1 cellular context compared by ENCODE assay signal in genomic region chr12:75831413-75831812, GRCh38.
A peak's percentile ranks its signal among the peaks of the same experiment; 100 is the strongest.
TF ChIP-seq lines count a peak whose summit lies in the region.

No MANE protein-coding gene starts in this region.

TF ChIP-seq in K562, 482 proteins besides CTCF, POLR2A, EP300 and RAD21 (continued from another document and continues in another):
- TF ChIP-seq ZNF518B (CRISPR knock-in tag; IDR thresholded peaks at IDR 0.05) (no peak), TRIM24 (IDR thresholded peaks at IDR 0.05) (peak in 1 of 2 experiments; percentile 26; a peak in 2 of 4 replicates), HDAC2 (IDR thresholded peaks at IDR 0.05) (0 out of 2 replicates have a peak, but pooled peaks have one; percentile 39), ZNF146 (CRISPR knock-in tag; IDR thresholded peaks at IDR 0.05; ENCODE audit: unreplicated experiment) (no peak), TARDBP (IDR thresholded peaks at IDR 0.05) (no peak), ELF4 (CRISPR knock-in tag; IDR thresholded peaks at IDR 0.05) (no peak), RBFOX2 (IDR thresholded peaks at IDR 0.05; ENCODE audit: low read depth, low read length) (no peak), RB1 (IDR thresholded peaks at IDR 0.05; ENCODE audit: low read depth) (no peak), MAFF (IDR thresholded peaks at IDR 0.05; ENCODE audit: low read length) (no peak; the same call in 1 of the 2 replicates), CGGBP1 (CRISPR knock-in tag; IDR thresholded peaks at IDR 0.05) (no peak), E2F6 (IDR thresholded peaks at IDR 0.05; ENCODE audit: borderline replicate concordance in 1 of 2, extremely low read depth in 1 of 2, insufficient read depth in 1 of 2, insufficient read length in 1 of 2, low read depth in 1 of 2, low read length in 1 of 2, poor library complexity in 1 of 2, severe bottlenecking in 1 of 2) (no peak), TBP (optimal IDR thresholded peaks at IDR 0.05; ENCODE audit: low read depth, low read length) (no peak), ZBTB9 (CRISPR knock-in tag; IDR thresholded peaks at IDR 0.05) (no peak), IFI16 (CRISPR knock-in tag; IDR thresholded peaks at IDR 0.05) (no peak), CHAMP1 (IDR thresholded peaks at IDR 0.05) (no peak), PCBP1 (IDR thresholded peaks at IDR 0.05; ENCODE audit: low read depth, low read length, poor library complexity, severe bottlenecking) (no peak), BRF1 (IDR thresholded peaks at IDR 0.05; ENCODE audit: borderline replicate concordance, extremely low read depth, insufficient read length) (no peak), HDAC8 (tag; IDR thresholded peaks at IDR 0.05) (no peak), KAT8 (IDR thresholded peaks at IDR 0.05; ENCODE audit: low read depth) (no peak), TCF3 (CRISPR knock-in tag; IDR thresholded peaks at IDR 0.05) (no peak), SMARCE1 (IDR thresholded peaks at IDR 0.05) (0 out of 2 replicates have a peak, but pooled peaks have one; percentile 46), MCM5 (IDR thresholded peaks at IDR 0.05; ENCODE audit: low read depth) (no peak), SOX6 (IDR thresholded peaks at IDR 0.05) (peak; percentile 68; the same call in 1 of the 2 replicates), SNAPC5 (CRISPR knock-in tag; IDR thresholded peaks at IDR 0.05) (no peak), CREBBP (IDR thresholded peaks at IDR 0.05; ENCODE audit: low read depth, low read length) (no peak), ILK (tag; IDR thresholded peaks at IDR 0.05; ENCODE audit: borderline replicate concordance, low read depth) (no peak), RREB1 (CRISPR knock-in tag; IDR thresholded peaks at IDR 0.05) (no peak), PTTG1 (tag; IDR thresholded peaks at IDR 0.05; ENCODE audit: low read depth) (no peak), MEF2A (IDR thresholded peaks at IDR 0.05; ENCODE audit: control insufficient read depth, low read depth, low read length) (no peak), WHSC1 (IDR thresholded peaks at IDR 0.05; ENCODE audit: low read length) (no peak), MEIS2 (IDR thresholded peaks at IDR 0.05; ENCODE audit: partially characterized antibody) (peak; percentile 44), GABPA (tag; conservative IDR thresholded peaks at IDR 0.05; ENCODE audit: low read depth) (no peak), MAFG (tag; conservative IDR thresholded peaks at IDR 0.05) (peak; percentile 53), ZNF668 (CRISPR knock-in tag; IDR thresholded peaks at IDR 0.05) (no peak), HLTF (IDR thresholded peaks at IDR 0.05) (no peak), ZNF263 (CRISPR knock-in tag; IDR thresholded peaks at IDR 0.05; ENCODE audit: borderline replicate concordance) (no peak), CBX3 (IDR thresholded peaks at IDR 0.05; ENCODE audit: borderline replicate concordance in 1 of 2, low read length in 2 of 2) (no peak), HOXB6 (CRISPR knock-in tag; IDR thresholded peaks at IDR 0.05; ENCODE audit: borderline replicate concordance) (no peak), KHSRP (IDR thresholded peaks at IDR 0.05) (no peak), NCOR1 (IDR thresholded peaks at IDR 0.05) (peak; percentile 35; the same call in 1 of the 2 replicates), NCOA1 (IDR thresholded peaks at IDR 0.05; ENCODE audit: low read depth) (peak; percentile 54; the same call in 1 of the 2 replicates)
- TF ChIP-seq, protein P1, sequence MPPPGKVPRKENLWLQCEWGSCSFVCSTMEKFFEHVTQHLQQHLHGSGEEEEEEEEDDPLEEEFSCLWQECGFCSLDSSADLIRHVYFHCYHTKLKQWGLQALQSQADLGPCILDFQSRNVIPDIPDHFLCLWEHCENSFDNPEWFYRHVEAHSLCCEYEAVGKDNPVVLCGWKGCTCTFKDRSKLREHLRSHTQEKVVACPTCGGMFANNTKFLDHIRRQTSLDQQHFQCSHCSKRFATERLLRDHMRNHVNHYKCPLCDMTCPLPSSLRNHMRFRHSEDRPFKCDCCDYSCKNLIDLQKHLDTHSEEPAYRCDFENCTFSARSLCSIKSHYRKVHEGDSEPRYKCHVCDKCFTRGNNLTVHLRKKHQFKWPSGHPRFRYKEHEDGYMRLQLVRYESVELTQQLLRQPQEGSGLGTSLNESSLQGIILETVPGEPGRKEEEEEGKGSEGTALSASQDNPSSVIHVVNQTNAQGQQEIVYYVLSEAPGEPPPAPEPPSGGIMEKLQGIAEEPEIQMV (tag; conservative IDR thresholded peaks at IDR 0.05; ENCODE audit: low read depth) = no peak
- TF ChIP-seq, protein P2, sequence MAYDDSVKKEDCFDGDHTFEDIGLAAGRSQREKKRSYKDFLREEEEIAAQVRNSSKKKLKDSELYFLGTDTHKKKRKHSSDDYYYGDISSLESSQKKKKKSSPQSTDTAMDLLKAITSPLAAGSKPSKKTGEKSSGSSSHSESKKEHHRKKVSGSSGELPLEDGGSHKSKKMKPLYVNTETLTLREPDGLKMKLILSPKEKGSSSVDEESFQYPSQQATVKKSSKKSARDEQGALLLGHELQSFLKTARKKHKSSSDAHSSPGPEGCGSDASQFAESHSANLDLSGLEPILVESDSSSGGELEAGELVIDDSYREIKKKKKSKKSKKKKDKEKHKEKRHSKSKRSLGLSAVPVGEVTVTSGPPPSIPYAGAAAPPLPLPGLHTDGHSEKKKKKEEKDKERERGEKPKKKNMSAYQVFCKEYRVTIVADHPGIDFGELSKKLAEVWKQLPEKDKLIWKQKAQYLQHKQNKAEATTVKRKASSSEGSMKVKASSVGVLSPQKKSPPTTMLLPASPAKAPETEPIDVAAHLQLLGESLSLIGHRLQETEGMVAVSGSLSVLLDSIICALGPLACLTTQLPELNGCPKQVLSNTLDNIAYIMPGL (CRISPR knock-in tag; IDR thresholded peaks at IDR 0.05) = no peak
- TF ChIP-seq, protein P3, sequence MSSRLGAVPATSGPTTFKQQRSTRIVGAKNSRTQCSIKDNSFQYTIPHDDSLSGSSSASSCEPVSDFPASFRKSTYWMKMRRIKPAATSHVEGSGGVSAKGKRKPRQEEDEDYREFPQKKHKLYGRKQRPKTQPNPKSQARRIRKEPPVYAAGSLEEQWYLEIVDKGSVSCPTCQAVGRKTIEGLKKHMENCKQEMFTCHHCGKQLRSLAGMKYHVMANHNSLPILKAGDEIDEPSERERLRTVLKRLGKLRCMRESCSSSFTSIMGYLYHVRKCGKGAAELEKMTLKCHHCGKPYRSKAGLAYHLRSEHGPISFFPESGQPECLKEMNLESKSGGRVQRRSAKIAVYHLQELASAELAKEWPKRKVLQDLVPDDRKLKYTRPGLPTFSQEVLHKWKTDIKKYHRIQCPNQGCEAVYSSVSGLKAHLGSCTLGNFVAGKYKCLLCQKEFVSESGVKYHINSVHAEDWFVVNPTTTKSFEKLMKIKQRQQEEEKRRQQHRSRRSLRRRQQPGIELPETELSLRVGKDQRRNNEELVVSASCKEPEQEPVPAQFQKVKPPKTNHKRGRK (tag; IDR thresholded peaks at IDR 0.05) = no peak
- TF ChIP-seq, protein P4, sequence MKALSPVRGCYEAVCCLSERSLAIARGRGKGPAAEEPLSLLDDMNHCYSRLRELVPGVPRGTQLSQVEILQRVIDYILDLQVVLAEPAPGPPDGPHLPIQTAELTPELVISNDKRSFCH (CRISPR knock-in tag; IDR thresholded peaks at IDR 0.05) = no peak
- TF ChIP-seq, protein P4 (tag; IDR thresholded peaks at IDR 0.05) = peak; percentile 39; the same call in 1 of the 2 replicates
